ENCODE assay signal across 1 cellular context in the genomic region with DNA sequence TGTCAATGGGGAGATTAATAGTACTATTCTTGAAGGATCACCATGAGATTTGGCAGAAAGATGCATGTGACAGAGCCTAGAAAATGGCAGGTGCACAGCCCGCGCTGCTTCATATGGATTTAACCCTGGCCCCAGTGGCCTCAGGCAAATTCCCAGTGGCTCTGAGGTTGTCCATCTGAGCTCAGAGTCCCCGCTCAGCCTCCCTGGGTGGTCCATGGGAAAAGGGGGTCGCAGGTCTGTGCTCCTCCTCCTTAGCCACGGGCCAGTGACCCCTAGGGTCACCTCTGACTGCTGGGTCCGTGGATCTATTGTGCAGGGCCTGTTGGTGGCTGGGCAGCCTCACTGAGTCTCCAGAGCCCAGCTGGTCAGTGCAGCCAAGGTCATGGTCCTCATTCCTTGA.
TF ChIP-seq lines count a peak whose summit lies in the region.

No MANE protein-coding gene starts in this region.

TF ChIP-seq in H1, 55 proteins besides CTCF, POLR2A, EP300 and RAD21:
- TF ChIP-seq SIX5 (IDR thresholded peaks at IDR 0.05; ENCODE audit: low read depth, low read length) (no peak), TCF12 (IDR thresholded peaks at IDR 0.05; ENCODE audit: low read depth, low read length) (no peak), SUZ12 (IDR thresholded peaks at IDR 0.05; ENCODE audit: low read length) (no peak), TBP (IDR thresholded peaks at IDR 0.05; ENCODE audit: low read depth, low read length) (no peak), CEBPB (IDR thresholded peaks at IDR 0.05; ENCODE audit: low read depth, low read length) (no peak), CBX5 (IDR thresholded peaks at IDR 0.05; ENCODE audit: low read depth, low read length) (no peak)
- TF ChIP-seq, protein P1, sequence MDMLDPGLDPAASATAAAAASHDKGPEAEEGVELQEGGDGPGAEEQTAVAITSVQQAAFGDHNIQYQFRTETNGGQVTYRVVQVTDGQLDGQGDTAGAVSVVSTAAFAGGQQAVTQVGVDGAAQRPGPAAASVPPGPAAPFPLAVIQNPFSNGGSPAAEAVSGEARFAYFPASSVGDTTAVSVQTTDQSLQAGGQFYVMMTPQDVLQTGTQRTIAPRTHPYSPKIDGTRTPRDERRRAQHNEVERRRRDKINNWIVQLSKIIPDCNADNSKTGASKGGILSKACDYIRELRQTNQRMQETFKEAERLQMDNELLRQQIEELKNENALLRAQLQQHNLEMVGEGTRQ (IDR thresholded peaks at IDR 0.05; ENCODE audit: low read length), result no peak
